In the genomic region with DNA sequence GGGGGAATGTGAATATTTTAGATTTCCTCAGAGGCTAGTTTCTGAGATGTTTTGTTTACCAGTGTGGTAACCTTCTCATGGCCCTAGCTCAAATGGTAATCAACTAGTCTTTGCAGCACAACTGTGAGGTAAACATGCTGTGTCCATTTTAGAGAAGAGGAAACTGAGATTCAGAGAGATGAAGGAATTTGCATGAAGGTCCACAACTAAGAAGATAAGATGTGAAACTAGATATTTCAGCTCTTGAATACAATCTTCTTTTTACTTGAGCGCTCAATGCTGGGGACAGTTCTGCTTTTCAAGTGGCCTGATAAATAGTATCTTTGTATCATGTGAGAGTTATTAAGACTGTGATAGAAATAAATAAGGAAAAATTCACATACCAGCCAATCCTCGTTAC, we compare ENCODE assay signal across 14 cellular contexts.
DNase-seq lines count a peak whose midpoint lies in the region; ATAC-seq and TF ChIP-seq lines count a peak whose summit lies in the region.
"Had no signal": no experiment of that assay in that cellular context is flagged by ENCODE, and none has a peak within 500 bp of the region (broad histone marks: within the 10 kb centered on the region; RNA-seq: fewer than 3 reads in every experiment).

No MANE protein-coding gene starts in this region.

- H3K4me2 ChIP-seq in mesenchymal stem cell (ENCODE audit: low read length, poor library complexity, severe bottlenecking): no peak overlapping the region
- H3K4me2 ChIP-seq: PC-9 had no signal

- H3K18ac ChIP-seq in mesenchymal stem cell (ENCODE audit: low read depth in 1 of 2, low read length in 2 of 2): no peak overlapping the region

- H4K91ac ChIP-seq in mesenchymal stem cell (ENCODE audit: low read length): no peak overlapping the region

- no peak overlapping the region for H3K27ac ChIP-seq in mesenchymal stem cell (ENCODE audit: low read length, poor library complexity, severe bottlenecking)
- H3K27ac ChIP-seq: PC-9, tibial artery had no signal

- H4K8ac ChIP-seq in mesenchymal stem cell (ENCODE audit: low read length): no peak overlapping the region

- H3K27me3 ChIP-seq in mesenchymal stem cell (ENCODE audit: control insufficient read depth in 1 of 2, insufficient read depth in 1 of 2, low read length in 2 of 2): no peaks in the 10 kb centered on the region
- H3K27me3 ChIP-seq: tibial artery had no signal

- no peak overlapping the region for H2BK15ac ChIP-seq in mesenchymal stem cell (ENCODE audit: low read depth, poor library complexity, severe bottlenecking)

- no peak overlapping the region for H2AK5ac ChIP-seq in mesenchymal stem cell (ENCODE audit: low read length, severe bottlenecking)

- H2AFZ ChIP-seq in mesenchymal stem cell (ENCODE audit: low read depth, low read length): no peak overlapping the region
- H2AFZ ChIP-seq: PC-9 had no signal

- ATAC-seq in GM18870 (IDR thresholded peaks at IDR 0.05; ENCODE audit: unreplicated experiment) (peak; percentile 44), GM21529 (IDR thresholded peaks at IDR 0.05; ENCODE audit: unreplicated experiment) (peak; percentile 70), HG03064 (IDR thresholded peaks at IDR 0.05; ENCODE audit: low read depth, unreplicated experiment) (peak; percentile 44)

- no CpG with 5 or more reads among the region's 2 CpGs for WGBS in mesenchymal stem cell

- no peak overlapping the region for H2BK5ac ChIP-seq in mesenchymal stem cell (ENCODE audit: low read depth, low read length, poor library complexity, severe bottlenecking)

- H2BK12ac ChIP-seq in mesenchymal stem cell (ENCODE audit: low read length in 2 of 2): no peak overlapping the region

- no peak overlapping the region for H3K4ac ChIP-seq in mesenchymal stem cell (ENCODE audit: low read depth in 1 of 2, low read length in 2 of 2)

- no peak overlapping the region for H2BK120ac ChIP-seq in mesenchymal stem cell (ENCODE audit: low read depth, low read length)

- no peaks in the 10 kb centered on the region for H3K4me1 ChIP-seq in mesenchymal stem cell (ENCODE audit: control insufficient read depth, insufficient read depth, low read depth, low read length)
- H3K4me1 ChIP-seq: tibial artery had no signal

- H3K4me3 ChIP-seq in mesenchymal stem cell (ENCODE audit: insufficient read depth in 1 of 2, low read depth in 1 of 2, low read length in 2 of 2): no peak overlapping the region
- H3K4me3 ChIP-seq: PC-9, tibial artery had no signal

- H3K79me1 ChIP-seq in mesenchymal stem cell (replicated peaks; ENCODE audit: low read length, poor library complexity, severe bottlenecking): peaks cover 25% of the 10 kb centered on the region

- no peaks in the 10 kb centered on the region for H3K36me3 ChIP-seq in mesenchymal stem cell (ENCODE audit: control insufficient read depth in 1 of 2, insufficient read depth in 2 of 2, low read depth in 1 of 2, low read length in 2 of 2)
- H3K36me3 ChIP-seq: tibial artery had no signal

- no peaks in the 10 kb centered on the region for H3K9me3 ChIP-seq in mesenchymal stem cell (ENCODE audit: control insufficient read depth, low read length)
- H3K9me3 ChIP-seq: tibial artery had no signal

- CTCF ChIA-PET in GM10248 (lab: Yijun Ruan, JAX): interaction anchor here (1.6 kb wide), 1 partner anchor 17 kb away, joined by 4 read pairs; no protein-coding TSS in a partner anchor

- no peak overlapping the region for H3K14ac ChIP-seq in mesenchymal stem cell (ENCODE audit: low read length in 2 of 2)

- POLR2A ChIA-PET in GM10248 (lab: Yijun Ruan, JAX): no interaction called here

- H3K9ac ChIP-seq in mesenchymal stem cell (ENCODE audit: low read length): no peak overlapping the region

- TF ChIP-seq CTCF in GM10248 (IDR thresholded peaks at IDR 0.05; ENCODE audit: control extremely low read depth, extremely low read depth, low read depth, missing control alignments): no peak

- DNase-seq in germinal center (ENCODE audit: low spot score): peak; percentile 18
- DNase-seq in GM10248 (ENCODE audit: extremely low spot score): no peak
- DNase-seq in NCI-H524 treated with DMSO at 0.1 percent for 48 hours (lab: John Stamatoyannopoulos, UW): no peak
- no peak for DNase-seq in mesenchymal stem cell
- DNase-seq in glomerular visceral epithelial cell (ENCODE audit: extremely low spot score): no peak
- DNase-seq: activated CD4-positive, alpha-beta memory T cell treated with anti-CD3 and anti-CD28 coated beads for 36 hours; activated gamma-delta T cell treated with Interleukin-2 at 50 U/mL for 16 hours; NCI-H1092 treated with DMSO at 0.1 percent for 48 hours; NCI-H446; PC-9; tibial artery had no signal

- H3K23ac ChIP-seq in mesenchymal stem cell (ENCODE audit: low read length in 2 of 2): no peak overlapping the region
